8 cellular contexts compared by ENCODE assay signal in genomic region chr10:33248638-33249037, GRCh38.
A peak's percentile ranks its signal among the peaks of the same experiment; 100 is the strongest.
DNase-seq lines count a peak whose midpoint lies in the region; ATAC-seq and TF ChIP-seq lines count a peak whose summit lies in the region.

No MANE protein-coding gene starts in this region.

- ATAC-seq in HG02885 (IDR thresholded peaks at IDR 0.05; ENCODE audit: poor library complexity, unreplicated experiment) (peak; percentile 50), HG02870 (IDR thresholded peaks at IDR 0.05; ENCODE audit: unreplicated experiment) (no peak)

- peak; percentile 93 for DNase-seq in EH (ENCODE audit: low read depth)
- DNase-seq in SW 1271 (lab: John Stamatoyannopoulos, UW): peak; percentile 58 to 85
- peak; percentile 78 to 84 for DNase-seq in foreskin fibroblast
- no peak for DNase-seq in effector CD4-positive, alpha-beta T cell
- no peak for DNase-seq in iPS-NIHi7 (ENCODE audit: extremely low spot score)
- no peak for DNase-seq in activated effector memory CD4-positive, alpha-beta T cell treated with Interleukin-2 at 50 U/mL for 16 hours

- TF ChIP-seq CTCF in foreskin fibroblast (IDR thresholded peaks at IDR 0.05; ENCODE audit: low read depth, low read length): no peak

- H3K4me3 ChIP-seq in foreskin fibroblast (ENCODE audit: low read depth in 1 of 2, low read length in 2 of 2): no peak overlapping the region

Comparison
In these comparisons a context has a peak if more than half of its experiments do, and no peak if none do; other contexts are left out.
1. DNase-seq: peak in EH (single experiment), SW 1271 (2 of 2) and foreskin fibroblast (2 of 2); none in effector CD4-positive, alpha-beta T cell (single experiment), iPS-NIHi7 (single experiment) and activated effector memory CD4-positive, alpha-beta T cell treated with Interleukin-2 at 50 U/mL for 16 hours (single experiment).